23 cellular contexts compared by ENCODE assay signal in genomic region chr4:32831104-32831503, GRCh38.
"Had no signal": no experiment of that assay in that cellular context is flagged by ENCODE, and none has a peak within 500 bp of the region (broad histone marks: within the 10 kb centered on the region; RNA-seq: fewer than 3 reads in every experiment).

No MANE protein-coding gene starts in this region.

- H3K9me3 Mint-ChIP-seq: effector memory CD8-positive, alpha-beta T cell had no signal

- H3K4me1 Mint-ChIP-seq: endodermal cell; mesothelial cell of epicardium; naive B cell; naive thymus-derived CD8-positive, alpha-beta T cell had no signal

- H3K4me3 Mint-ChIP-seq: dendritic cell treated with granulocyte-macrophage colony-stimulating factor and Interleukin-4, amounts not matched to agents 40 ng/mL and 50 ng/mL, for 4 days; effector memory CD8-positive, alpha-beta T cell; endodermal cell; mesothelial cell of epicardium; naive B cell; naive thymus-derived CD8-positive, alpha-beta T cell had no signal

- H3K27me3 Mint-ChIP-seq: dendritic cell treated with granulocyte-macrophage colony-stimulating factor and Interleukin-4, amounts not matched to agents 40 ng/mL and 50 ng/mL, for 4 days; effector memory CD8-positive, alpha-beta T cell; naive B cell; naive thymus-derived CD8-positive, alpha-beta T cell had no signal

- H3K36me3 Mint-ChIP-seq: naive B cell; naive thymus-derived CD8-positive, alpha-beta T cell had no signal

- DNase-seq: cortex of kidney; effector CD8-positive, alpha-beta T cell; effector memory CD8-positive, alpha-beta T cell; endodermal cell; esophagus squamous epithelium; foreskin fibroblast; foreskin melanocyte; gastrocnemius medialis; glutamatergic neuron; head of caudate nucleus; heart right ventricle; hippocampal formation; left cardiac atrium; left lung; left ventricle myocardium superior; lower lobe of right lung; mesenchymal stem cell; mucosa of descending colon; naive B cell; naive thymus-derived CD8-positive, alpha-beta T cell had no signal

- ATAC-seq: effector memory CD8-positive, alpha-beta T cell; esophagus mucosa; gastrocnemius medialis; heart right ventricle; left cardiac atrium; left lung; left ventricle myocardium superior; lower lobe of right lung; mucosa of descending colon; naive thymus-derived CD8-positive, alpha-beta T cell had no signal

- H3K27ac Mint-ChIP-seq: dendritic cell treated with granulocyte-macrophage colony-stimulating factor and Interleukin-4, amounts not matched to agents 40 ng/mL and 50 ng/mL, for 4 days; effector memory CD8-positive, alpha-beta T cell; endodermal cell; mesothelial cell of epicardium; naive B cell; naive thymus-derived CD8-positive, alpha-beta T cell had no signal
